Comparison of ENCODE assay signal across 22 cellular contexts in genomic region chr7:70189776-70190175, GRCh38.
"Had no signal": no experiment of that assay in that cellular context is flagged by ENCODE, and none has a peak within 500 bp of the region (broad histone marks: within the 10 kb centered on the region; RNA-seq: fewer than 3 reads in every experiment).

No MANE protein-coding gene starts in this region.

- H3K27me3 ChIP-seq: adrenal gland, Peyer's patch, SJCRH30 had no signal

- H3K27ac ChIP-seq: adrenal gland, Peyer's patch, RWPE1, SJCRH30, WERI-Rb-1 had no signal

- H3K9me3 ChIP-seq: adrenal gland, Peyer's patch, SJCRH30 had no signal

- H3K4me2 ChIP-seq: SK-N-SH had no signal

- H3K4me1 ChIP-seq: adrenal gland, Peyer's patch, SJCRH30 had no signal

- H3K36me3 ChIP-seq: adrenal gland, Peyer's patch, SJCRH30, WERI-Rb-1 had no signal

- DNase-seq: activated CD4-positive, alpha-beta T cell treated with anti-CD3 and anti-CD28 coated beads for 36 hours; activated CD4-positive, alpha-beta T cell treated with anti-CD3 and anti-CD28 coated beads, Interleukin-2, amount 50 U/mL, for 1 hour; activated CD8-positive, alpha-beta memory T cell treated with anti-CD3 and anti-CD28 coated beads, Interleukin-2, amount 50 U/mL, for 4 hours; activated CD8-positive, alpha-beta T cell treated with anti-CD3 and anti-CD28 coated beads for 36 hours; activated gamma-delta T cell treated with Interleukin-2 at 50 U/mL for 16 hours; activated naive CD4-positive, alpha-beta T cell treated with anti-CD3 and anti-CD28 coated beads, Interleukin-2, amount 50 U/mL, for 16 hours; activated naive CD8-positive, alpha-beta T cell treated with anti-CD3 and anti-CD28 coated beads, Interleukin-2, amount 10 ng/mL, durations not matched to agents 7 days and 5 days; activated T-cell treated with anti-CD3 and anti-CD28 coated beads, Interleukin-2, amount 50 U/mL, for 72 hours; adrenal gland; anterior cingulate cortex; Karpas-422; NCI-H1092; NCI-H2081; NCI-H446; Peyer's patch; Right ventricle myocardium superior; SJCRH30; SK-N-SH; T-helper 1 cell; WERI-Rb-1 had no signal

- H3K4me3 ChIP-seq: adrenal gland, K562, Peyer's patch, SJCRH30 had no signal
